ENCODE assay signal across 22 cellular contexts in the genomic region with DNA sequence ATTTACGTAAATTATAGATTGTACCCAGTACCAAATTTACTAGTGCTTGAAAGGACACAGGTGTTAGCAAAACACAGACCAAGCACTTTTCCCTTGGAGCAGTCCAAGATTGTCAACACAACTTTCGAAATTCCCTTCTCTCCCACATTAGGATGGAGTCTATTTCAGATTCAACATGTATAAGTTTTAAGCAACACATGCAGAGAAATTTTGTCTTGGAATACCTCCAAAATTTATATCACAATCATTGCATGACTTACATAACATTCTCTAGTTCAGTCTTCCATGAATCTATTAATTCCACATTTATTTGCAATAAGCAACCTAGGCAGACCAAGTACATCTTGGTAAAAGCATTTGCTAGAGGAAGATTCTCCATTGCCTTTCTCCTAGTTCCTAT.
DNase-seq lines count a peak whose midpoint lies in the region; FAIRE-seq and TF ChIP-seq lines count a peak whose summit lies in the region.
"Had no signal": no experiment of that assay in that cellular context is flagged by ENCODE, and none has a peak within 500 bp of the region (broad histone marks: within the 10 kb centered on the region; RNA-seq: fewer than 3 reads in every experiment).

No MANE protein-coding gene starts in this region.

- POLR2A ChIA-PET in GM10248 (lab: Yijun Ruan, JAX): no interaction called here

- in situ Hi-C loops in GM13977 (cut with MboI; ENCODE audit: low pct_unique_long_range_greater_than_20kb, low sequenced_read_pairs, unreplicated experiment): no loop called here

- DNase-seq in EH (ENCODE audit: low read depth) (peak; percentile 25), adipocyte (ENCODE audit: low read depth) (peak; percentile 51), fibroblast of gingiva (ENCODE audit: low read depth) (peak; percentile 79), fibroblast of the conjunctiva (ENCODE audit: low read depth) (peak; percentile 27), HTR-8/SVneo (ENCODE audit: insufficient read length, low spot score) (no peak), mesenteric fat pad (ENCODE audit: low spot score) (no peak), GM13977 (ENCODE audit: low spot score) (no peak), GM10248 (ENCODE audit: extremely low spot score) (no peak)
- DNase-seq: BE2C; C1 segment of cervical spinal cord; CD4-positive, CD25-positive, alpha-beta regulatory T cell; CD8-positive, alpha-beta memory T cell; DMS 273 treated with DMSO at 0.1 percent for 48 hours; DMS53; DND-41; GOT3; H7; HFFc6; KG1 had no signal

- TF ChIP-seq CTCF in GM13977 (IDR thresholded peaks at IDR 0.05; ENCODE audit: extremely low read depth, insufficient read depth, missing control alignments): no peak
- no peak for TF ChIP-seq CTCF in GM10248 (IDR thresholded peaks at IDR 0.05; ENCODE audit: control extremely low read depth, extremely low read depth, low read depth, missing control alignments)

- no peaks in the 10 kb centered on the region for H3K27me3 ChIP-seq in adipocyte (replicated peaks; ENCODE audit: control insufficient read depth, insufficient read depth, low read length)
- H3K27me3 ChIP-seq: BE2C had no signal

- peaks cover 18% of the 10 kb centered on the region for H3K4me1 ChIP-seq in adipocyte (ENCODE audit: control insufficient read depth, insufficient read depth, low read length)

- no peaks in the 10 kb centered on the region for H3K36me3 ChIP-seq in adipocyte (ENCODE audit: control insufficient read depth, insufficient read depth, low read length, severe bottlenecking)
- H3K36me3 ChIP-seq: BE2C had no signal

- H3K9ac ChIP-seq in adipocyte (ENCODE audit: low read length): no peak overlapping the region

- H3K9me3 ChIP-seq in adipocyte (ENCODE audit: control insufficient read depth, low read length): no peaks in the 10 kb centered on the region
- H3K9me3 ChIP-seq: BE2C had no signal

- CTCF ChIA-PET in GM10248 (lab: Yijun Ruan, JAX): no interaction called here

- no peak overlapping the region for H3K4me3 ChIP-seq in adipocyte (ENCODE audit: low read length)

- FAIRE-seq in HTR-8/SVneo (lab: Jason Lieb, UNC): no peak
- FAIRE-seq: G401.6, GM12892, HepG2 had no signal

Comparison
In these comparisons a context has a peak if more than half of its experiments do, and no peak if none do; other contexts are left out.
1. DNase-seq: peak in EH (single experiment), adipocyte (single experiment), fibroblast of gingiva (single experiment) and fibroblast of the conjunctiva (single experiment); none in HTR-8/SVneo (single experiment), mesenteric fat pad (single experiment), GM13977 (single experiment) and GM10248 (single experiment).